8 cellular contexts compared by ENCODE assay signal in the genomic region with DNA sequence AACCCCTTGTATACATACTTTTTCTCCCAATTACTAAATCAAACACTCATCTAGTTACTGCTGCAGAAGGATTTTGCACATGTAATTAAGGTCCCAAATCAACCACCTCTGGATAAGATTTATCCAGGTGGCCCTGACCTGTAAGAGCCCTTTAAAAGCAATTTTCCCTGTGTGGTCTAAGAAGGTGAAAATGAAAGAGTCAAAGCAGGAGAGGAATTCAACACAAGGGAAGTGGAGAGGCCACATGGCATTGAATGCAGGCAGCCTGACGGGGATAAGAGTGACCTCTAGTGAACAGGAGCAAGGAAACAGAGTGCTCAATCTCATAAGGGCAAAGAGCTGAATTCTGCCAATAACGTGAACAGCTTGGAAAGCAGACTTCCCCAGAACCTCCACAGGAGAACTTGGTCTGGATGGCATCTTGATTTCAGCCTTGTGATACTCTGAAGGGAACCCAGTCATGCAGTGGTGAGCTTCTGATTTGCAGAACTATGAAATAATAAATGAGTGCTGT. TPM values are rescaled to one million over a fixed set of nuclear protein-coding genes. Genes with fewer than 3 reads are reported as not detected.
DNase-seq lines count a peak whose midpoint lies in the region; ATAC-seq lines count a peak whose summit lies in the region.

No MANE protein-coding gene starts in this region.

- peaks cover 63 to 87% of the 10 kb centered on the region in 2 donors for H3K4me1 Mint-ChIP-seq in effector memory CD8-positive, alpha-beta T cell (ENCODE audit: low read depth in 2 of 2)
- peaks cover 63 to 81% of the 10 kb centered on the region in 2 donors for H3K4me1 Mint-ChIP-seq in natural killer cell treated with Interleukin-12 subunit alpha and Interleukin-12 subunit beta and Interleukin-15 and Interleukin-18, amount 100 ng/mL, for 72 hours (ENCODE audit: low read depth in 2 of 2)

- no peaks in the 10 kb centered on the region for H3K9me3 Mint-ChIP-seq in effector memory CD8-positive, alpha-beta T cell
- H3K9me3 Mint-ChIP-seq in natural killer cell treated with Interleukin-12 subunit alpha and Interleukin-12 subunit beta and Interleukin-15 and Interleukin-18, amount 100 ng/mL, for 72 hours: no peaks in the 10 kb centered on the region

- H3K27me3 Mint-ChIP-seq in effector memory CD8-positive, alpha-beta T cell: no peaks in the 10 kb centered on the region
- H3K27me3 Mint-ChIP-seq in natural killer cell treated with Interleukin-12 subunit alpha and Interleukin-12 subunit beta and Interleukin-15 and Interleukin-18, amount 100 ng/mL, for 72 hours: no peaks in the 10 kb centered on the region

- H3K27ac Mint-ChIP-seq in effector memory CD8-positive, alpha-beta T cell: peak overlapping the region; percentile 34 to 44
- peak overlapping the region; percentile 5 to 7 for H3K27ac Mint-ChIP-seq in natural killer cell treated with Interleukin-12 subunit alpha and Interleukin-12 subunit beta and Interleukin-15 and Interleukin-18, amount 100 ng/mL, for 72 hours

- H3K36me3 Mint-ChIP-seq in effector memory CD8-positive, alpha-beta T cell (ENCODE audit: insufficient read depth): peaks cover 18% of the 10 kb centered on the region
- no peaks in the 10 kb centered on the region for H3K36me3 Mint-ChIP-seq in natural killer cell treated with Interleukin-12 subunit alpha and Interleukin-12 subunit beta and Interleukin-15 and Interleukin-18, amount 100 ng/mL, for 72 hours

- ATAC-seq in GM19397 (IDR thresholded peaks at IDR 0.05; ENCODE audit: unreplicated experiment) (peak; percentile 83), HG03571 (IDR thresholded peaks at IDR 0.05; ENCODE audit: unreplicated experiment) (peak; percentile 65)
- ATAC-seq in effector memory CD8-positive, alpha-beta T cell (replicated peaks): peak; percentile 79
- ATAC-seq in natural killer cell treated with Interleukin-12 subunit alpha and Interleukin-12 subunit beta and Interleukin-15 and Interleukin-18, amount 100 ng/mL, for 72 hours: peak; percentile 44 to 60

- H3K4me3 Mint-ChIP-seq in effector memory CD8-positive, alpha-beta T cell: peak overlapping the region; percentile 5 to 58
- no peak overlapping the region for H3K4me3 Mint-ChIP-seq in natural killer cell treated with Interleukin-12 subunit alpha and Interleukin-12 subunit beta and Interleukin-15 and Interleukin-18, amount 100 ng/mL, for 72 hours

- DNase-seq in DMS79 treated with DMSO at 0.1 percent for 48 hours (lab: John Stamatoyannopoulos, UW) (peak; percentile 8), DMS79 (lab: John Stamatoyannopoulos, UW) (no peak), RPMI7951 (ENCODE audit: low read depth) (peak; percentile 55), NCI-H187 treated with DMSO at 0.1 percent for 48 hours (lab: John Stamatoyannopoulos, UW) (no peak)
- peak in 1 of 3 experiments; percentile 6 for DNase-seq in effector memory CD8-positive, alpha-beta T cell
- no peak for DNase-seq in natural killer cell treated with Interleukin-12 subunit alpha and Interleukin-12 subunit beta and Interleukin-15 and Interleukin-18, amount 100 ng/mL, for 72 hours (ENCODE audit: low spot score)

RNA-seq across cellular contexts. Expression of a gene that starts 27.2 kb away (rescaled TPM):
- 24.0 and 25.6 TPM in 2 replicates for total RNA-seq in RPMI7951 (2014; rRNA removed; shearing (Covaris generic))
- total RNA-seq in natural killer cell treated with Interleukin-12 subunit alpha and Interleukin-12 subunit beta and Interleukin-15 and Interleukin-18, amount 100 ng/mL, for 72 hours: 10 to 100 TPM; 85.9 to 90.7 TPM

Comparison
In these comparisons a context has a peak if more than half of its experiments do, and no peak if none do; other contexts are left out.
1. DNase-seq: peak in DMS79 treated with DMSO at 0.1 percent for 48 hours (single experiment) and RPMI7951 (single experiment); none in DMS79 (single experiment), natural killer cell treated with Interleukin-12 subunit alpha and Interleukin-12 subunit beta and Interleukin-15 and Interleukin-18, amount 100 ng/mL, for 72 hours (single experiment) and NCI-H187 treated with DMSO at 0.1 percent for 48 hours (single experiment).
2. Peak in every context shown above with its lines, with median percentiles within 50 percentile points of each other: ATAC-seq.